In the genomic region with DNA sequence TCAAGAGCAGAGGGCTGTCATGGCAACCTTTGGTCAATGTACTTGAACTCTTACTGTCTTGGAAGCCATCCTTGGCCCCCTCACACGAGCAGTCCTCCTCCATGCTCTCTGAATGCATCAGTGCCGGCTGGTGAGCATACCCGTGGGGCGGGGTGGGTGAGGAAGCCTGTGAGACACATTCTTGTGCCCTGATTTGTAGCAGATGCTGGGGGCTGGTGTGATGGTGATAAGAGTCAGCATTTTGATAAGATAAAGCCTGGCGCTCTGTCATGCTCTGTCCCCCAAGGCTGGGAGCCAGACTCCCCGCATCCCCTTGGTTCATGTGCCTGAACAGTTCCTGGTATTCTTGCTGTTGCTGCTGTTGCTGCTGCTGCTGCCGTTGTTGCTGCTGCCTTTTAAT, we compare ENCODE assay signal across 21 cellular contexts. TPM values are rescaled to one million over a fixed set of nuclear protein-coding genes. Genes with fewer than 3 reads are reported as not detected.
"Had no signal": no experiment of that assay in that cellular context is flagged by ENCODE, and none has a peak within 500 bp of the region (broad histone marks: within the 10 kb centered on the region; RNA-seq: fewer than 3 reads in every experiment).

No MANE protein-coding gene starts in this region.

- H3K9me3 ChIP-seq: ascending aorta, esophagus muscularis mucosa, right atrium auricular region had no signal

- H3K4me3 ChIP-seq: ascending aorta, esophagus muscularis mucosa, right atrium auricular region, skin epidermis had no signal

- H3K27ac Mint-ChIP-seq: activated CD4-positive, alpha-beta T cell treated with anti-CD3 and anti-CD28 coated beads, Interleukin-2, amount 10 ng/mL, durations not matched to agents 24 days and 14 days; activated naive CD8-positive, alpha-beta T cell treated with anti-CD3 and anti-CD28 coated beads, Interleukin-2, amount 50 U/mL, for 24 hours; progenitor cell of endocrine pancreas; T-helper 1 cell treated with Interleukin-12 subunit alpha and Interleukin-12 subunit beta and Interleukin-4 antibody, amounts not matched to agents 30 μg/mL and 1 μg/mL, for 36 hours; type B pancreatic cell had no signal

- H3K9me3 Mint-ChIP-seq: activated CD4-positive, alpha-beta T cell treated with anti-CD3 and anti-CD28 coated beads, Interleukin-2, amount 10 ng/mL, durations not matched to agents 24 days and 14 days; activated naive CD8-positive, alpha-beta T cell treated with anti-CD3 and anti-CD28 coated beads, Interleukin-2, amount 50 U/mL, for 24 hours; immature natural killer cell; natural killer cell treated with Interleukin-12 subunit alpha and Interleukin-12 subunit beta and Interleukin-15 and Interleukin-18, amount 100 ng/mL, for 72 hours; T-helper 1 cell treated with Interleukin-12 subunit alpha and Interleukin-12 subunit beta and Interleukin-4 antibody, amounts not matched to agents 30 μg/mL and 1 μg/mL, for 36 hours; type B pancreatic cell had no signal

- H3K4me3 Mint-ChIP-seq: activated CD4-positive, alpha-beta T cell treated with anti-CD3 and anti-CD28 coated beads, Interleukin-2, amount 10 ng/mL, durations not matched to agents 24 days and 14 days; activated naive CD8-positive, alpha-beta T cell treated with anti-CD3 and anti-CD28 coated beads, Interleukin-2, amount 50 U/mL, for 24 hours; immature natural killer cell; natural killer cell treated with Interleukin-12 subunit alpha and Interleukin-12 subunit beta and Interleukin-15 and Interleukin-18, amount 100 ng/mL, for 72 hours; T-helper 1 cell treated with Interleukin-12 subunit alpha and Interleukin-12 subunit beta and Interleukin-4 antibody, amounts not matched to agents 30 μg/mL and 1 μg/mL, for 36 hours; type B pancreatic cell had no signal

- ATAC-seq: activated naive CD8-positive, alpha-beta T cell treated with anti-CD3 and anti-CD28 coated beads, Interleukin-2, amount 50 U/mL, for 24 hours; foreskin keratinocyte; natural killer cell treated with Interleukin-12 subunit alpha and Interleukin-12 subunit beta and Interleukin-15 and Interleukin-18, amount 100 ng/mL, for 72 hours had no signal

- H3K4me1 ChIP-seq: ascending aorta had no signal

- H3K27ac ChIP-seq: ascending aorta, foreskin keratinocyte, right atrium auricular region, skin epidermis had no signal

- H3K27me3 Mint-ChIP-seq: activated CD4-positive, alpha-beta T cell treated with anti-CD3 and anti-CD28 coated beads, Interleukin-2, amount 10 ng/mL, durations not matched to agents 24 days and 14 days; activated naive CD8-positive, alpha-beta T cell treated with anti-CD3 and anti-CD28 coated beads, Interleukin-2, amount 50 U/mL, for 24 hours; natural killer cell treated with Interleukin-12 subunit alpha and Interleukin-12 subunit beta and Interleukin-15 and Interleukin-18, amount 100 ng/mL, for 72 hours; progenitor cell of endocrine pancreas; type B pancreatic cell had no signal

- DNase-seq: activated CD4-positive, alpha-beta T cell treated with anti-CD3 and anti-CD28 coated beads, Interleukin-2, amount 10 ng/mL, durations not matched to agents 24 days and 14 days; activated CD4-positive, CD25-positive, alpha-beta regulatory T cell; activated CD8-positive, alpha-beta memory T cell treated with anti-CD3 and anti-CD28 coated beads for 24 hours; activated naive CD4-positive, alpha-beta T cell; activated naive CD8-positive, alpha-beta T cell treated with anti-CD3 and anti-CD28 coated beads, Interleukin-2, amount 50 U/mL, for 24 hours; foreskin keratinocyte; immature natural killer cell; nucleus accumbens; stimulated activated CD4-positive, alpha-beta T cell treated with anti-CD3 and anti-CD28 coated beads, Interleukin-4, amount 100 ng/mL, for 24 hours; stimulated activated naive CD4-positive, alpha-beta T cell treated with Interleukin-2 at 50 U/mL for 16 hours; substantia nigra had no signal

- H3K27me3 ChIP-seq: ascending aorta, esophagus muscularis mucosa, foreskin keratinocyte, right atrium auricular region had no signal

RNA-seq across cellular contexts. Expression of a gene that starts 20.5 kb away (rescaled TPM):
- total RNA-seq: activated CD4-positive, alpha-beta T cell treated with anti-CD3 and anti-CD28 coated beads, Interleukin-2, amount 10 ng/mL, durations not matched to agents 24 days and 14 days; bronchial epithelial cell; foreskin keratinocyte; natural killer cell treated with Interleukin-12 subunit alpha and Interleukin-12 subunit beta and Interleukin-15 and Interleukin-18, amount 100 ng/mL, for 72 hours had no signal
- polyA plus RNA-seq: foreskin keratinocyte had no signal

RNA-seq across cellular contexts. Expression of a gene that starts 28.2 kb away (rescaled TPM):
- total RNA-seq: activated CD4-positive, alpha-beta T cell treated with anti-CD3 and anti-CD28 coated beads, Interleukin-2, amount 10 ng/mL, durations not matched to agents 24 days and 14 days; bronchial epithelial cell; cerebellum; esophagus muscularis mucosa; foreskin keratinocyte; natural killer cell treated with Interleukin-12 subunit alpha and Interleukin-12 subunit beta and Interleukin-15 and Interleukin-18, amount 100 ng/mL, for 72 hours; right atrium auricular region had no signal
- polyA plus RNA-seq: foreskin keratinocyte, immature natural killer cell had no signal

RNA-seq across cellular contexts. Expression of a gene that starts 34.8 kb away (rescaled TPM):
- total RNA-seq: activated CD4-positive, alpha-beta T cell treated with anti-CD3 and anti-CD28 coated beads, Interleukin-2, amount 10 ng/mL, durations not matched to agents 24 days and 14 days; bronchial epithelial cell; foreskin keratinocyte; natural killer cell treated with Interleukin-12 subunit alpha and Interleukin-12 subunit beta and Interleukin-15 and Interleukin-18, amount 100 ng/mL, for 72 hours; progenitor cell of endocrine pancreas; right atrium auricular region had no signal
- polyA plus RNA-seq: foreskin keratinocyte, immature natural killer cell had no signal
